In the genomic region with DNA sequence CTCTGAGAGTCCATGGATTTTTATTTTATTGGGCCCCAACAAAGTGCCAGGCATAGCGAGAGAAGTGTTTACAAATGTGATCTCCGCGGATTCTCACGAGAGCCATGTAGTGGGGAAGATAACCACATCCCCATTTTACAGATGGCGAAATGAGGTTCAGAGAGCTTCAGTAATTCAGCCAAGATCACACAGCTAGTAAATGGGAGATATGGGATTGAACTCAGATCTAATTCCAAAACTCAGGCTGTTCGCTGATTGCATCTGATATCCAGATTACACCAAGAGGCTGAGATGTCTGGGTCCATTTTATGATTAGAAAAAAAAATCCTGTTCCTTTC, we compare ENCODE assay signal across 8 cellular contexts.
A peak's percentile ranks its signal among the peaks of the same experiment; 100 is the strongest.
DNase-seq lines count a peak whose midpoint lies in the region; TF ChIP-seq lines count a peak whose summit lies in the region.

No MANE protein-coding gene starts in this region.

- TF ChIP-seq CTCF in SU-DHL-6 (IDR thresholded peaks at IDR 0.05; ENCODE audit: insufficient read depth, low read length, poor library complexity, severe bottlenecking), result no peak

- H3K27ac ChIP-seq in SU-DHL-6 (ENCODE audit: low read depth, low read length), result no peak overlapping the region
- H3K27ac ChIP-seq in skin epidermis, result peak overlapping the region; percentile 83 to 99 (median 96)

- H3K36me3 Mint-ChIP-seq in T-helper 1 cell treated with Interleukin-12 subunit alpha and Interleukin-12 subunit beta and Interleukin-4 antibody, amounts not matched to agents 30 μg/mL and 1 μg/mL, for 36 hours (ENCODE audit: low read depth), result peaks cover 29% of the 10 kb centered on the region

- H3K4me3 ChIP-seq in SU-DHL-6 (ENCODE audit: insufficient read depth, low read length, poor library complexity, severe bottlenecking) (peak overlapping the region; percentile 84), skin epidermis (peak overlapping the region; percentile 59 to 86 (median 78))

- H3K9ac ChIP-seq in SU-DHL-6 (ENCODE audit: low read length), result peak overlapping the region; percentile 71

- H3K27me3 ChIP-seq in SU-DHL-6 (ENCODE audit: low read length), result no peaks in the 10 kb centered on the region

- peak overlapping the region; percentile 98 for H3K4me3 Mint-ChIP-seq in T-helper 1 cell treated with Interleukin-12 subunit alpha and Interleukin-12 subunit beta and Interleukin-4 antibody, amounts not matched to agents 30 μg/mL and 1 μg/mL, for 36 hours

- H2AFZ ChIP-seq in SU-DHL-6 (ENCODE audit: low read depth, low read length, severe bottlenecking), result peak overlapping the region; percentile 97

- no peaks in the 10 kb centered on the region for H3K9me3 ChIP-seq in SU-DHL-6 (ENCODE audit: insufficient read depth, low read length)

- no peaks in the 10 kb centered on the region for H3K27me3 Mint-ChIP-seq in T-helper 1 cell treated with Interleukin-12 subunit alpha and Interleukin-12 subunit beta and Interleukin-4 antibody, amounts not matched to agents 30 μg/mL and 1 μg/mL, for 36 hours (ENCODE audit: low read depth)

- H3F3A ChIP-seq in SU-DHL-6 (ENCODE audit: insufficient read depth), result peaks cover 6% of the 10 kb centered on the region; the same call in 1 of the 2 replicates

- no peaks in the 10 kb centered on the region for H3K36me3 ChIP-seq in SU-DHL-6 (ENCODE audit: low read length)

- no peaks in the 10 kb centered on the region for H3K9me2 ChIP-seq in SU-DHL-6 (replicated peaks; ENCODE audit: insufficient read depth, low read length)

- peak overlapping the region; percentile 97 for H3K27ac Mint-ChIP-seq in T-helper 1 cell treated with Interleukin-12 subunit alpha and Interleukin-12 subunit beta and Interleukin-4 antibody, amounts not matched to agents 30 μg/mL and 1 μg/mL, for 36 hours

- H4K20me1 ChIP-seq in SU-DHL-6 (ENCODE audit: low read depth, low read length), result no peaks in the 10 kb centered on the region

- H3K79me2 ChIP-seq in SU-DHL-6 (ENCODE audit: insufficient read depth, low read length), result no peaks in the 10 kb centered on the region

- peaks cover 59% of the 10 kb centered on the region for H3K4me1 Mint-ChIP-seq in T-helper 1 cell treated with Interleukin-12 subunit alpha and Interleukin-12 subunit beta and Interleukin-4 antibody, amounts not matched to agents 30 μg/mL and 1 μg/mL, for 36 hours (ENCODE audit: low read depth)

- DNase-seq in T-helper 1 cell, result no peak
- peak; percentile 38 for DNase-seq in foreskin melanocyte
- no peak for DNase-seq in activated effector memory CD4-positive, alpha-beta T cell treated with anti-CD3 and anti-CD28 coated beads, Interleukin-2, amount 50 U/mL, for 16 hours
- DNase-seq in NCI-H2107 (lab: John Stamatoyannopoulos, UW), result no peak
- no peak for DNase-seq in cerebellar cortex (ENCODE audit: low spot score)

- H3K4me2 ChIP-seq in SU-DHL-6 (ENCODE audit: low read depth, low read length, poor library complexity, severe bottlenecking), result peak overlapping the region; percentile 86

- H3K9me3 Mint-ChIP-seq in T-helper 1 cell treated with Interleukin-12 subunit alpha and Interleukin-12 subunit beta and Interleukin-4 antibody, amounts not matched to agents 30 μg/mL and 1 μg/mL, for 36 hours, result no peaks in the 10 kb centered on the region
